8 cellular contexts compared by ENCODE assay signal in genomic region chr3:146250449-146251382, GRCh38. TPM values are rescaled to one million over a fixed set of nuclear protein-coding genes. Genes with fewer than 3 reads are reported as not detected.
DNase-seq lines count a peak whose midpoint lies in the region; ATAC-seq and TF ChIP-seq lines count a peak whose summit lies in the region.

PLSCR4 (minus strand) TSS chr3:146251105; CDS start chr3:146222071, 29,034 bp downstream.

- no peak for TF ChIP-seq CTCF in sigmoid colon (IDR thresholded peaks at IDR 0.05)

- WGBS in sigmoid colon, 2 donors, result 0 to 1% methylated on average over 78 of the region's 78 CpGs

- H3K4me3 ChIP-seq in sigmoid colon, result peak within 1 kb of the TSS; percentile 81 to 97 (median 82)

- ATAC-seq in HG02759 (IDR thresholded peaks at IDR 0.05; ENCODE audit: unreplicated experiment), result peak; percentile 83

- TF ChIP-seq EP300 in sigmoid colon (IDR thresholded peaks at IDR 0.05), result no peak

- peak within 1 kb of the TSS; percentile 93 to 97 (median 96) for H3K27ac ChIP-seq in sigmoid colon

- H3K4me1 ChIP-seq in sigmoid colon, result peaks cover 0 to 57% (median 34%) of the 10 kb centered on the region in 4 donors

- peak in 1 of 2 donors; percentile 8 for TF ChIP-seq POLR2A in sigmoid colon (IDR thresholded peaks at IDR 0.05)

- H3K27me3 ChIP-seq in sigmoid colon, result no peaks in the 10 kb centered on the region

- no peaks in the 10 kb centered on the region for H3K9me3 ChIP-seq in sigmoid colon

- intact Hi-C loops in sigmoid colon (cut with DNase I), result loop anchor here (5.0 kb wide), 1 partner anchor 33 kb away; no protein-coding TSS in a partner anchor

- peak; percentile 56 for DNase-seq in activated CD8-positive, alpha-beta memory T cell treated with anti-CD3 and anti-CD28 coated beads, Interleukin-2, amount 50 U/mL, for 48 hours
- DNase-seq in activated CD8-positive, alpha-beta memory T cell treated with anti-CD3 and anti-CD28 coated beads for 24 hours, result no peak
- DNase-seq in RPMI8226, result peak; percentile 6
- peak; percentile 36 for DNase-seq in cerebellar cortex (ENCODE audit: low spot score)
- peak; percentile 61 for DNase-seq in iPS-NIHi7 (ENCODE audit: extremely low spot score)
- DNase-seq in sigmoid colon, result peak; percentile 88
- no peak for DNase-seq in DMS79 treated with DMSO at 0.1 percent for 48 hours (lab: John Stamatoyannopoulos, UW)

- no peaks in the 10 kb centered on the region for H3K36me3 ChIP-seq in sigmoid colon

RNA-seq across cellular contexts. Expression of gene PLSCR4, which starts in this region (rescaled TPM):
- total RNA-seq in sigmoid colon, result 10 to 100 TPM; 53.5 to 67.4 (median 56.1) TPM
- 10 to 100 TPM; 17.5 to 32.4 (median 29.8) TPM for polyA plus RNA-seq in sigmoid colon

Comparison
In these comparisons a context has a peak if more than half of its experiments do, and no peak if none do; other contexts are left out.
1. DNase-seq: peak in activated CD8-positive, alpha-beta memory T cell treated with anti-CD3 and anti-CD28 coated beads, Interleukin-2, amount 50 U/mL, for 48 hours (single experiment), RPMI8226 (single experiment), cerebellar cortex (single experiment), iPS-NIHi7 (single experiment) and sigmoid colon (single experiment); none in activated CD8-positive, alpha-beta memory T cell treated with anti-CD3 and anti-CD28 coated beads for 24 hours (single experiment) and DMS79 treated with DMSO at 0.1 percent for 48 hours (single experiment).